Comparison of ENCODE assay signal across 8 cellular contexts in genomic region chr12:123151679-123152454, GRCh38. TPM values are rescaled to one million over a fixed set of nuclear protein-coding genes. Genes with fewer than 3 reads are reported as not detected.
A peak's percentile ranks its signal among the peaks of the same experiment; 100 is the strongest.
DNase-seq lines count a peak whose midpoint lies in the region; ATAC-seq and TF ChIP-seq lines count a peak whose summit lies in the region.

No MANE protein-coding gene starts in this region.

- no peaks in the 10 kb centered on the region for H3K27me3 Mint-ChIP-seq in activated T-cell treated with anti-CD3 and anti-CD28 coated beads, Interleukin-2, amount 50 U/mL, for 72 hours (ENCODE audit: low read depth)

- 73 to 90% (median 78%) methylated on average over 14 to 24 of the region's 24 CpGs for WGBS in adrenal gland, 4 donors

- peak overlapping the region; percentile 81 to 82 for H3K4me3 Mint-ChIP-seq in activated T-cell treated with anti-CD3 and anti-CD28 coated beads, Interleukin-2, amount 50 U/mL, for 72 hours

- peaks cover 0 to 5% of the 10 kb centered on the region in 2 donors for H3K36me3 ChIP-seq in adrenal gland (replicated peaks in 1 of 2)
- H3K36me3 ChIP-seq in tibial artery, result no peaks in the 10 kb centered on the region

- no peaks in the 10 kb centered on the region for H3K9me3 Mint-ChIP-seq in activated T-cell treated with anti-CD3 and anti-CD28 coated beads, Interleukin-2, amount 50 U/mL, for 72 hours

- no peak for TF ChIP-seq CTCF in adrenal gland (IDR thresholded peaks at IDR 0.05)
- no peak for TF ChIP-seq CTCF in tibial artery (IDR thresholded peaks at IDR 0.05)

- H3K27me3 ChIP-seq in adrenal gland (no peaks in the 10 kb centered on the region), tibial artery (no peaks in the 10 kb centered on the region)

- TF ChIP-seq POLR2A in adrenal gland (IDR thresholded peaks at IDR 0.05), result no peak

- H3K4me3 ChIP-seq in adrenal gland (peak overlapping the region in 2 of 4 donors; percentile 72 to 84), tibial artery (peak overlapping the region; percentile 65 to 85)

- H3K4me1 ChIP-seq in adrenal gland (replicated peaks in 1 of 2) (peaks cover 11 to 37% of the 10 kb centered on the region in 2 donors), tibial artery (peaks cover 0 to 19% (median 19%) of the 10 kb centered on the region in 4 donors)

- DNase-seq in activated T-cell treated with anti-CD3 and anti-CD28 coated beads, Interleukin-2, amount 50 U/mL, for 72 hours, result no peak
- no peak for DNase-seq in activated T-cell treated with anti-CD3 and anti-CD28 coated beads for 4 hours
- peak in 1 of 7 donors; percentile 52 for DNase-seq in adrenal gland
- peak; percentile 47 for DNase-seq in left lobe of liver (ENCODE audit: low spot score)
- DNase-seq in tibial artery, result no peak
- no peak for DNase-seq in NCI-H2081 treated with DMSO at 0.1 percent for 48 hours (lab: John Stamatoyannopoulos, UW)
- DNase-seq in NCI-H774 (lab: John Stamatoyannopoulos, UW), result no peak

- H3K4me1 Mint-ChIP-seq in activated T-cell treated with anti-CD3 and anti-CD28 coated beads, Interleukin-2, amount 50 U/mL, for 72 hours (ENCODE audit: low read depth), result peaks cover 28% of the 10 kb centered on the region

- no peak for ATAC-seq in activated T-cell treated with anti-CD3 and anti-CD28 coated beads, Interleukin-2, amount 50 U/mL, for 72 hours (replicated peaks in 1 of 2)
- ATAC-seq in left lobe of liver, result peak; percentile 5
- ATAC-seq in GM19397 (IDR thresholded peaks at IDR 0.05; ENCODE audit: unreplicated experiment), result no peak

- intact Hi-C loops in adrenal gland (cut with DNase I), result loop anchor here (5.0 to 10.0 kb wide), 2 partner anchors 107 to 170 kb away; partner anchors contain the start of gene ARL6IP4 (in 1 of the 2)
- intact Hi-C loops in tibial artery (cut with DNase I; ENCODE audit: low total_unique reads), result loop anchor here (2.0 to 10.0 kb wide), 3 partner anchors 83 to 109 kb away; partner anchors contain the start of genes MPHOSPH9 and MTRFR

- H3K9me3 ChIP-seq in adrenal gland (replicated peaks in 1 of 3) (no peaks in the 10 kb centered on the region), tibial artery (no peaks in the 10 kb centered on the region)

- H3K27ac ChIP-seq in adrenal gland (peak overlapping the region; percentile 41 to 96 (median 90)), tibial artery (peak overlapping the region; percentile 85 to 91)

- H3K27ac Mint-ChIP-seq in activated T-cell treated with anti-CD3 and anti-CD28 coated beads, Interleukin-2, amount 50 U/mL, for 72 hours, result peak overlapping the region; percentile 68

- peaks cover 0 to 5% of the 10 kb centered on the region in 2 donors for H3K36me3 Mint-ChIP-seq in activated T-cell treated with anti-CD3 and anti-CD28 coated beads, Interleukin-2, amount 50 U/mL, for 72 hours (ENCODE audit: insufficient read depth in 2 of 2)

RNA-seq across cellular contexts. Expression of gene PITPNM2, which starts 1.0 kb away (rescaled TPM):
- total RNA-seq in activated T-cell treated with anti-CD3 and anti-CD28 coated beads, Interleukin-2, amount 50 U/mL, for 72 hours, result 10 to 100 TPM; 14.1 to 18.1 TPM
- 10 to 100 TPM; 15.5 to 57.4 (median 28.4) TPM for total RNA-seq in adrenal gland
- polyA plus RNA-seq in adrenal gland, result 10 to 100 TPM; 13.2 to 33.9 (median 18.3) TPM
- total RNA-seq in left lobe of liver, result 19.2 TPM
